Comparison of ENCODE assay signal across 1 cellular context in genomic region chr16:89241187-89242003, GRCh38.
TF ChIP-seq lines count a peak whose summit lies in the region.

No MANE protein-coding gene starts in this region.

TF ChIP-seq in HepG2, 621 proteins besides CTCF, POLR2A, EP300 and RAD21 (continued from another document and continues in another):
- TF ChIP-seq ARID4A (CRISPR knock-in tag; IDR thresholded peaks at IDR 0.05; ENCODE audit: borderline replicate concordance) (peak; percentile 98), ZNF720 (CRISPR knock-in tag; IDR thresholded peaks at IDR 0.05) (no peak), ZFX (CRISPR knock-in tag; IDR thresholded peaks at IDR 0.05; ENCODE audit: low read depth) (peak; percentile 47; the same call in 1 of the 2 replicates), ZNF550 (CRISPR knock-in tag; IDR thresholded peaks at IDR 0.05; ENCODE audit: borderline replicate concordance) (no peak), SMC3 (IDR thresholded peaks at IDR 0.05; ENCODE audit: low read length) (no peak), TFDP1 (CRISPR knock-in tag; IDR thresholded peaks at IDR 0.05; ENCODE audit: borderline replicate concordance) (peak; percentile 73; the same call in 1 of the 2 replicates), AKAP8 (CRISPR knock-in tag; IDR thresholded peaks at IDR 0.05) (peak; percentile 89; the same call in 1 of the 2 replicates), ATF3 (CRISPR knock-in tag; IDR thresholded peaks at IDR 0.05) (no peak), RBM22 (optimal IDR thresholded peaks at IDR 0.05; ENCODE audit: low read length) (no peak), ZFP36L2 (CRISPR knock-in tag; IDR thresholded peaks at IDR 0.05) (no peak), ZNF24 (IDR thresholded peaks at IDR 0.05) (no peak), HNRNPH1 (optimal IDR thresholded peaks at IDR 0.05; ENCODE audit: low read depth, low read length) (peak; percentile 47), ZNF160 (CRISPR knock-in tag; IDR thresholded peaks at IDR 0.05) (0 out of 2 replicates have a peak, but pooled peaks have one; percentile 66), KLF6 (CRISPR knock-in tag; IDR thresholded peaks at IDR 0.05) (peak; percentile 68), ZNF781 (CRISPR knock-in tag; IDR thresholded peaks at IDR 0.05; ENCODE audit: borderline replicate concordance, not compliant biosample characterization) (no peak), HDAC2 (CRISPR knock-in tag; IDR thresholded peaks at IDR 0.05) (peak; percentile 52; the same call in 1 of the 2 replicates), ARID2 (CRISPR knock-in tag; IDR thresholded peaks at IDR 0.05; ENCODE audit: borderline replicate concordance) (no peak), ATF6 (CRISPR knock-in tag; conservative IDR thresholded peaks at IDR 0.05) (peak; percentile 80; the same call in 1 of the 2 replicates), ZBTB8A (CRISPR knock-in tag; IDR thresholded peaks at IDR 0.05; ENCODE audit: borderline replicate concordance, low read depth) (no peak), MAFF (IDR thresholded peaks at IDR 0.05; ENCODE audit: low read depth, low read length) (no peak; the same call in 1 of the 2 replicates), BCL3 (CRISPR knock-in tag; IDR thresholded peaks at IDR 0.05) (no peak; the same call in 1 of the 2 replicates), SNAPC4 (CRISPR knock-in tag; IDR thresholded peaks at IDR 0.05) (peak; percentile 84; the same call in 1 of the 2 replicates), ZSCAN21 (CRISPR knock-in tag; IDR thresholded peaks at IDR 0.05; ENCODE audit: borderline replicate concordance) (no peak; the same call in 1 of the 2 replicates), ZNF530 (CRISPR knock-in tag; IDR thresholded peaks at IDR 0.05; ENCODE audit: low read depth) (no peak), BRD4 (CRISPR knock-in tag; IDR thresholded peaks at IDR 0.05) (peak; percentile 89), FIP1L1 (IDR thresholded peaks at IDR 0.05; ENCODE audit: borderline replicate concordance, insufficient read depth, low read depth, low read length) (no peak), ZNF282 (IDR thresholded peaks at IDR 0.05; ENCODE audit: partially characterized antibody) (no peak), HCFC1 (IDR thresholded peaks at IDR 0.05; ENCODE audit: low read depth, low read length) (no peak; the same call in 1 of the 2 replicates), SRF (IDR thresholded peaks at IDR 0.05; ENCODE audit: low read depth, low read length) (no peak), NFATC3 (CRISPR knock-in tag; IDR thresholded peaks at IDR 0.05) (no peak), SRSF9 (IDR thresholded peaks at IDR 0.05; ENCODE audit: borderline replicate concordance, insufficient read depth, low read depth, low read length, poor library complexity, severe bottlenecking) (no peak), ZNF256 (CRISPR knock-in tag; conservative IDR thresholded peaks at IDR 0.05) (peak; percentile 91; the same call in 1 of the 2 replicates), ZNF878 (CRISPR knock-in tag; IDR thresholded peaks at IDR 0.05) (peak; percentile 73), ZKSCAN8 (CRISPR knock-in tag; IDR thresholded peaks at IDR 0.05; ENCODE audit: borderline replicate concordance) (no peak; the same call in 1 of the 2 replicates), PRDM15 (CRISPR knock-in tag; IDR thresholded peaks at IDR 0.05) (peak; percentile 80), SMYD3 (CRISPR knock-in tag; IDR thresholded peaks at IDR 0.05) (no peak; the same call in 1 of the 2 replicates), HNF4A (CRISPR knock-in tag; IDR thresholded peaks at IDR 0.05) (peak; percentile 25; the same call in 1 of the 2 replicates), ZNF101 (CRISPR knock-in tag; IDR thresholded peaks at IDR 0.05; ENCODE audit: borderline replicate concordance, low read depth) (no peak), RARA (CRISPR knock-in tag; IDR thresholded peaks at IDR 0.05) (no peak), SIX1 (CRISPR knock-in tag; IDR thresholded peaks at IDR 0.05; ENCODE audit: borderline replicate concordance) (no peak), ZNF367 (CRISPR knock-in tag; IDR thresholded peaks at IDR 0.05; ENCODE audit: borderline replicate concordance) (peak; percentile 79; the same call in 1 of the 2 replicates), NCOA5 (CRISPR knock-in tag; IDR thresholded peaks at IDR 0.05) (no peak), PAWR (CRISPR knock-in tag; IDR thresholded peaks at IDR 0.05; ENCODE audit: borderline replicate concordance) (no peak), ATRX (CRISPR knock-in tag; IDR thresholded peaks at IDR 0.05; ENCODE audit: borderline replicate concordance) (no peak), FOXP1 (IDR thresholded peaks at IDR 0.05) (no peak), FOXP1 (CRISPR knock-in tag; IDR thresholded peaks at IDR 0.05) (no peak; the same call in 1 of the 2 replicates), GLMP (CRISPR knock-in tag; IDR thresholded peaks at IDR 0.05; ENCODE audit: borderline replicate concordance) (no peak), SMAD9 (CRISPR knock-in tag; IDR thresholded peaks at IDR 0.05) (no peak), MTA3 (CRISPR knock-in tag; IDR thresholded peaks at IDR 0.05) (no peak)
